Comparison of ENCODE assay signal across 1 cellular context in the genomic region with DNA sequence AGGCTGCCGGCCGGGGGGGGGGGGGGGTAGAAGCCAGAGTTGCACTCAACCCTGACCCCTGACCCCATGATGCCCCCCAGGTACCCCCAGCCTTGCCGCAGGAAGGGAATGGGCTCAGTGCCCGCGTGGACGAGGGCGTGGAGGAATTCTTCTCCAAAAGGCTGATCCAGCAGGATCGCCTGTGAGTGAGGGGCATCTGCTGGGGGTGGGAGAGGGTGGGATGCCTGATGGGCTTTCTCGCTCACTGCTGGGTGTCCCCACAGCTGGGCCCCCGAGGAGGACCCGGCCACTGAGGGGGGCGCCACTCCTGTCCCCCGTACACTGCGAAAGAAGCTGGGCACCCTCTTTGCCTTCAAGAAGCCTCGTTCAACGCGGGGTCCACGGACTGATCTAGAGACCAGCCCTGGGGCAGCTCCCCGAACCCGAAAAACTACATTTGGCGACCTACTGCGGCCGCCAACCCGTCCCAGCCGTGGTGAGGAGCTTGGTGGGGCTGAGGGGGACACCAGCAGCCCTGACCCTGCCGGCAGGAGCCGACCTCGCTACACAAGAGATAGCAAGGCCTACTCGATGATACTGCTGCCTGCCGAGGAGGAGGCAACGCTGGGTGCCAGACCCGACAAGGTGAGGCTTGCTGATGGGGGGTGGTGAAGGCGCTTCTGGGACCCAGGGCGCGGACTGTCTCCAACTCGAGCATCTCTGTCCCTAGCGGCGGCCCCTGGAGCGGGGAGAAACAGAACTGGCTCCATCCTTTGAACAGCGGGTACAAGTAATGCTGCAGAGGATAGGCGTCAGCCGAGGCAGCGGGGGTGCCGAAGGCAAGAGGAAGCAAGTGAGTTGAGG.
A peak's percentile ranks its signal among the peaks of the same experiment; 100 is the strongest.
TF ChIP-seq lines count a peak whose summit lies in the region.

No MANE protein-coding gene starts in this region.

TF ChIP-seq in K562, 482 proteins besides CTCF, POLR2A, EP300 and RAD21:
- TF ChIP-seq, protein P1, sequence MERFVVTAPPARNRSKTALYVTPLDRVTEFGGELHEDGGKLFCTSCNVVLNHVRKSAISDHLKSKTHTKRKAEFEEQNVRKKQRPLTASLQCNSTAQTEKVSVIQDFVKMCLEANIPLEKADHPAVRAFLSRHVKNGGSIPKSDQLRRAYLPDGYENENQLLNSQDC (CRISPR knock-in tag; IDR thresholded peaks at IDR 0.05), result no peak
- TF ChIP-seq POLR2G (IDR thresholded peaks at IDR 0.05; ENCODE audit: low read depth, low read length), result peak; percentile 62
